ENCODE assay signal across 7 cellular contexts in genomic region chr4:109433281-109434006, GRCh38. TPM values are rescaled to one million over a fixed set of nuclear protein-coding genes. Genes with fewer than 3 reads are reported as not detected.
DNase-seq lines count a peak whose midpoint lies in the region; ATAC-seq and TF ChIP-seq lines count a peak whose summit lies in the region.

TSS of gene SEC24B (plus strand) at chr4:109433815. CDS start at chr4:109433870, 55 bp downstream.

- peak within 1 kb of the TSS; percentile 75 for H3K4me3 ChIP-seq in astrocyte of the cerebellum (ENCODE audit: low read depth, low read length)
- H3K4me3 ChIP-seq in sigmoid colon: peak within 1 kb of the TSS; percentile 63 to 87 (median 80)

- TF ChIP-seq EP300 in sigmoid colon (IDR thresholded peaks at IDR 0.05): no peak

- in situ Hi-C loops in astrocyte of the cerebellum (cut with HindIII; ENCODE audit: low sequenced_read_pairs): no loop called here

- no peak for TF ChIP-seq POLR2A in sigmoid colon (IDR thresholded peaks at IDR 0.05)

- DNase-seq in NCI-H1436 treated with DMSO at 0.1 percent for 48 hours (lab: John Stamatoyannopoulos, UW) (peak; percentile 10), T-helper 9 cell (peak; percentile 85), astrocyte of the cerebellum (ENCODE audit: low read depth) (peak; percentile 33), hypothalamus (lab: John Stamatoyannopoulos, UW) (peak; percentile 9 to 99 (median 79)), sigmoid colon (peak; percentile 92)

- TF ChIP-seq CTCF in astrocyte of the cerebellum (IDR thresholded peaks at IDR 0.05; ENCODE audit: low read depth, low read length, missing control alignments) (peak; percentile 59), sigmoid colon (IDR thresholded peaks at IDR 0.05) (peak; percentile 10 to 93 (median 26))

- no peaks in the 10 kb centered on the region for H3K27me3 ChIP-seq in sigmoid colon

- ATAC-seq in GM18498 (IDR thresholded peaks at IDR 0.05; ENCODE audit: unreplicated experiment): peak; percentile 95
- ATAC-seq in HG02852 (IDR thresholded peaks at IDR 0.05; ENCODE audit: unreplicated experiment): peak; percentile 85

- H3K36me3 ChIP-seq in sigmoid colon: no peaks in the 10 kb centered on the region

- H3K27ac ChIP-seq in sigmoid colon: peak within 1 kb of the TSS; percentile 87 to 94 (median 93)

- intact Hi-C loops in sigmoid colon (cut with DNase I): loop anchor here (5.0 to 10.0 kb wide), 5 partner anchors 79 to 809 kb away; partner anchors contain the start of genes CASP6, GAR1, PLA2G12A and RPL34

- H3K9me3 ChIP-seq in sigmoid colon: no peaks in the 10 kb centered on the region

- 0% methylated on average over 87 of the region's 87 CpGs for WGBS in sigmoid colon, 2 donors

- H3K4me1 ChIP-seq in sigmoid colon: peaks cover 0 to 50% (median 38%) of the 10 kb centered on the region in 4 donors

RNA-seq across cellular contexts. Expression of gene SEC24B, which starts in this region (rescaled TPM):
- 10 to 100 TPM; 35.3 to 41.8 (median 40.0) TPM for total RNA-seq in sigmoid colon
- polyA plus RNA-seq in sigmoid colon: 10 to 100 TPM in 2 of 3 donors, 1 to 10 TPM in 1; 9.7 to 12.0 (median 10.2) TPM

Comparison
In these comparisons a context has a peak if more than half of its experiments do, and no peak if none do; other contexts are left out.
1. Peak in every context shown above with its lines: DNase-seq, ATAC-seq, H3K4me3 ChIP-seq and H3K27ac ChIP-seq.
2. DNase-seq: peak in every context shown above with its lines; median percentile 92 in sigmoid colon; 85 in T-helper 9 cell; 79 in hypothalamus; 33 in astrocyte of the cerebellum; 10 in NCI-H1436 treated with DMSO at 0.1 percent for 48 hours.